Comparison of ENCODE assay signal across 1 cellular context in the genomic region with DNA sequence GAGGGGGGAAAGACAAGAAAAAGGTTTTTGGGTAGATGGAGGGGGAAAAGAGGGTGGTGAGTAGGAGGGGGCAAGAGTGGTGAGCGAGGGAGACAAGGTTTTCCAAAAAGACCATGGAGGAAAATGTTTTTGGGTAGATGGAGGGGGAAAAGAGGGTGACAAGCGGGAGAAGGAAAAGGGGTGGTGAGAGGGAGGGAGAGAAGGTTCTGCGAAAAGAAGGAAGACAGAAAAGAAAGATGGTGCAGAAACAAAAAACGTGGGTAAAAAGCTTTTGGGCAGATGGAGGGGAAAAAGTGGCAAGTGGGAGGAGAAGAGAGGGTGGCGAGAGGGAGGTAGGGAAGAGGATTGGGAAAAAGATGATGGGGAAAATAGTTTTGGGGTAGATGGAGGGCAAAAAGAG.
TF ChIP-seq lines count a peak whose summit lies in the region.

No MANE protein-coding gene starts in this region.

TF ChIP-seq in K562, 482 proteins besides CTCF, POLR2A, EP300 and RAD21 (continued from another document and continues in another):
- TF ChIP-seq, protein P1, sequence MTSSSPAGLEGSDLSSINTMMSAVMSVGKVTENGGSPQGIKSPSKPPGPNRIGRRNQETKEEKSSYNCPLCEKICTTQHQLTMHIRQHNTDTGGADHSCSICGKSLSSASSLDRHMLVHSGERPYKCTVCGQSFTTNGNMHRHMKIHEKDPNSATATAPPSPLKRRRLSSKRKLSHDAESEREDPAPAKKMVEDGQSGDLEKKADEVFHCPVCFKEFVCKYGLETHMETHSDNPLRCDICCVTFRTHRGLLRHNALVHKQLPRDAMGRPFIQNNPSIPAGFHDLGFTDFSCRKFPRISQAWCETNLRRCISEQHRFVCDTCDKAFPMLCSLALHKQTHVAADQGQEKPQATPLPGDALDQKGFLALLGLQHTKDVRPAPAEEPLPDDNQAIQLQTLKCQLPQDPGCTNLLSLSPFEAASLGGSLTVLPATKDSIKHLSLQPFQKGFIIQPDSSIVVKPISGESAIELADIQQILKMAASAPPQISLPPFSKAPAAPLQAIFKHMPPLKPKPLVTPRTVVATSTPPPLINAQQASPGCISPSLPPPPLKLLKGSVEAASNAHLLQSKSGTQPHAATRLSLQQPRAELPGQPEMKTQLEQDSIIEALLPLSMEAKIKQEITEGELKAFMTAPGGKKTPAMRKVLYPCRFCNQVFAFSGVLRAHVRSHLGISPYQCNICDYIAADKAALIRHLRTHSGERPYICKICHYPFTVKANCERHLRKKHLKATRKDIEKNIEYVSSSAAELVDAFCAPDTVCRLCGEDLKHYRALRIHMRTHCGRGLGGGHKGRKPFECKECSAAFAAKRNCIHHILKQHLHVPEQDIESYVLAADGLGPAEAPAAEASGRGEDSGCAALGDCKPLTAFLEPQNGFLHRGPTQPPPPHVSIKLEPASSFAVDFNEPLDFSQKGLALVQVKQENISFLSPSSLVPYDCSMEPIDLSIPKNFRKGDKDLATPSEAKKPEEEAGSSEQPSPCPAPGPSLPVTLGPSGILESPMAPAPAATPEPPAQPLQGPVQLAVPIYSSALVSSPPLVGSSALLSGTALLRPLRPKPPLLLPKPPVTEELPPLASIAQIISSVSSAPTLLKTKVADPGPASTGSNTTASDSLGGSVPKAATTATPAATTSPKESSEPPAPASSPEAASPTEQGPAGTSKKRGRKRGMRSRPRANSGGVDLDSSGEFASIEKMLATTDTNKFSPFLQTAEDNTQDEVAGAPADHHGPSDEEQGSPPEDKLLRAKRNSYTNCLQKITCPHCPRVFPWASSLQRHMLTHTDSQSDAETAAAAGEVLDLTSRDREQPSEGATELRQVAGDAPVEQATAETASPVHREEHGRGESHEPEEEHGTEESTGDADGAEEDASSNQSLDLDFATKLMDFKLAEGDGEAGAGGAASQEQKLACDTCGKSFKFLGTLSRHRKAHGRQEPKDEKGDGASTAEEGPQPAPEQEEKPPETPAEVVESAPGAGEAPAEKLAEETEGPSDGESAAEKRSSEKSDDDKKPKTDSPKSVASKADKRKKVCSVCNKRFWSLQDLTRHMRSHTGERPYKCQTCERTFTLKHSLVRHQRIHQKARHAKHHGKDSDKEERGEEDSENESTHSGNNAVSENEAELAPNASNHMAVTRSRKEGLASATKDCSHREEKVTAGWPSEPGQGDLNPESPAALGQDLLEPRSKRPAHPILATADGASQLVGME (CRISPR knock-in tag; IDR thresholded peaks at IDR 0.05), result no peak
- TF ChIP-seq PCBP2 (IDR thresholded peaks at IDR 0.05; ENCODE audit: low read depth, low read length, poor library complexity, severe bottlenecking) (no peak), ZNF584 (CRISPR knock-in tag; IDR thresholded peaks at IDR 0.05; ENCODE audit: low read depth) (no peak), CBX1 (IDR thresholded peaks at IDR 0.05; ENCODE audit: low read depth) (no peak), FOXP1 (CRISPR knock-in tag; IDR thresholded peaks at IDR 0.05) (no peak), KLF10 (CRISPR knock-in tag; IDR thresholded peaks at IDR 0.05) (no peak), ZNF184 (CRISPR knock-in tag; IDR thresholded peaks at IDR 0.05) (no peak), NFIC (IDR thresholded peaks at IDR 0.05) (no peak), MCM5 (IDR thresholded peaks at IDR 0.05; ENCODE audit: low read depth) (peak; percentile 88; the same call in 1 of the 2 replicates), SIN3B (IDR thresholded peaks at IDR 0.05; ENCODE audit: low read depth) (no peak), ZNF551 (CRISPR knock-in tag; IDR thresholded peaks at IDR 0.05) (peak; percentile 55; the same call in 1 of the 2 replicates), ESRRA (IDR thresholded peaks at IDR 0.05; ENCODE audit: borderline replicate concordance, low read depth) (no peak), GTF2E2 (tag; IDR thresholded peaks at IDR 0.05) (no peak), SREBF1 (IDR thresholded peaks at IDR 0.05; ENCODE audit: borderline replicate concordance, low read depth, low read length) (no peak), NR4A1 (CRISPR knock-in tag; IDR thresholded peaks at IDR 0.05) (no peak), NR4A1 (tag; IDR thresholded peaks at IDR 0.05) (no peak), KDM2B (CRISPR knock-in tag; IDR thresholded peaks at IDR 0.05) (no peak), SIX5 (IDR thresholded peaks at IDR 0.05; ENCODE audit: borderline replicate concordance in 1 of 2, insufficient read depth in 1 of 2, low read depth in 1 of 2, low read length in 2 of 2) (no peak), MCM2 (IDR thresholded peaks at IDR 0.05; ENCODE audit: low read depth) (no peak)
- TF ChIP-seq, protein P2, sequence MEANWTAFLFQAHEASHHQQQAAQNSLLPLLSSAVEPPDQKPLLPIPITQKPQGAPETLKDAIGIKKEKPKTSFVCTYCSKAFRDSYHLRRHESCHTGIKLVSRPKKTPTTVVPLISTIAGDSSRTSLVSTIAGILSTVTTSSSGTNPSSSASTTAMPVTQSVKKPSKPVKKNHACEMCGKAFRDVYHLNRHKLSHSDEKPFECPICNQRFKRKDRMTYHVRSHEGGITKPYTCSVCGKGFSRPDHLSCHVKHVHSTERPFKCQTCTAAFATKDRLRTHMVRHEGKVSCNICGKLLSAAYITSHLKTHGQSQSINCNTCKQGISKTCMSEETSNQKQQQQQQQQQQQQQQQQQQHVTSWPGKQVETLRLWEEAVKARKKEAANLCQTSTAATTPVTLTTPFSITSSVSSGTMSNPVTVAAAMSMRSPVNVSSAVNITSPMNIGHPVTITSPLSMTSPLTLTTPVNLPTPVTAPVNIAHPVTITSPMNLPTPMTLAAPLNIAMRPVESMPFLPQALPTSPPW (CRISPR knock-in tag; IDR thresholded peaks at IDR 0.05), result no peak
- TF ChIP-seq, protein P3, sequence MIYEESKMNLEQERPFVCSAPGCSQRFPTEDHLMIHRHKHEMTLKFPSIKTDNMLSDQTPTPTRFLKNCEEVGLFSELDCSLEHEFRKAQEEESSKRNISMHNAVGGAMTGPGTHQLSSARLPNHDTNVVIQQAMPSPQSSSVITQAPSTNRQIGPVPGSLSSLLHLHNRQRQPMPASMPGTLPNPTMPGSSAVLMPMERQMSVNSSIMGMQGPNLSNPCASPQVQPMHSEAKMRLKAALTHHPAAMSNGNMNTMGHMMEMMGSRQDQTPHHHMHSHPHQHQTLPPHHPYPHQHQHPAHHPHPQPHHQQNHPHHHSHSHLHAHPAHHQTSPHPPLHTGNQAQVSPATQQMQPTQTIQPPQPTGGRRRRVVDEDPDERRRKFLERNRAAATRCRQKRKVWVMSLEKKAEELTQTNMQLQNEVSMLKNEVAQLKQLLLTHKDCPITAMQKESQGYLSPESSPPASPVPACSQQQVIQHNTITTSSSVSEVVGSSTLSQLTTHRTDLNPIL (CRISPR knock-in tag; IDR thresholded peaks at IDR 0.05), result no peak
- TF ChIP-seq, protein P4, sequence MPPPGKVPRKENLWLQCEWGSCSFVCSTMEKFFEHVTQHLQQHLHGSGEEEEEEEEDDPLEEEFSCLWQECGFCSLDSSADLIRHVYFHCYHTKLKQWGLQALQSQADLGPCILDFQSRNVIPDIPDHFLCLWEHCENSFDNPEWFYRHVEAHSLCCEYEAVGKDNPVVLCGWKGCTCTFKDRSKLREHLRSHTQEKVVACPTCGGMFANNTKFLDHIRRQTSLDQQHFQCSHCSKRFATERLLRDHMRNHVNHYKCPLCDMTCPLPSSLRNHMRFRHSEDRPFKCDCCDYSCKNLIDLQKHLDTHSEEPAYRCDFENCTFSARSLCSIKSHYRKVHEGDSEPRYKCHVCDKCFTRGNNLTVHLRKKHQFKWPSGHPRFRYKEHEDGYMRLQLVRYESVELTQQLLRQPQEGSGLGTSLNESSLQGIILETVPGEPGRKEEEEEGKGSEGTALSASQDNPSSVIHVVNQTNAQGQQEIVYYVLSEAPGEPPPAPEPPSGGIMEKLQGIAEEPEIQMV (tag; conservative IDR thresholded peaks at IDR 0.05; ENCODE audit: low read depth), result no peak
- TF ChIP-seq, protein P5, sequence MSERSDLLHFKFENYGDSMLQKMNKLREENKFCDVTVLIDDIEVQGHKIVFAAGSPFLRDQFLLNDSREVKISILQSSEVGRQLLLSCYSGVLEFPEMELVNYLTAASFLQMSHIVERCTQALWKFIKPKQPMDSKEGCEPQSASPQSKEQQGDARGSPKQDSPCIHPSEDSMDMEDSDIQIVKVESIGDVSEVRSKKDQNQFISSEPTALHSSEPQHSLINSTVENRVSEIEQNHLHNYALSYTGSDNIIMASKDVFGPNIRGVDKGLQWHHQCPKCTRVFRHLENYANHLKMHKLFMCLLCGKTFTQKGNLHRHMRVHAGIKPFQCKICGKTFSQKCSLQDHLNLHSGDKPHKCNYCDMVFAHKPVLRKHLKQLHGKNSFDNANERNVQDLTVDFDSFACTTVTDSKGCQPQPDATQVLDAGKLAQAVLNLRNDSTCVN (CRISPR knock-in tag; IDR thresholded peaks at IDR 0.05), result peak; percentile 96
- TF ChIP-seq, protein P6, sequence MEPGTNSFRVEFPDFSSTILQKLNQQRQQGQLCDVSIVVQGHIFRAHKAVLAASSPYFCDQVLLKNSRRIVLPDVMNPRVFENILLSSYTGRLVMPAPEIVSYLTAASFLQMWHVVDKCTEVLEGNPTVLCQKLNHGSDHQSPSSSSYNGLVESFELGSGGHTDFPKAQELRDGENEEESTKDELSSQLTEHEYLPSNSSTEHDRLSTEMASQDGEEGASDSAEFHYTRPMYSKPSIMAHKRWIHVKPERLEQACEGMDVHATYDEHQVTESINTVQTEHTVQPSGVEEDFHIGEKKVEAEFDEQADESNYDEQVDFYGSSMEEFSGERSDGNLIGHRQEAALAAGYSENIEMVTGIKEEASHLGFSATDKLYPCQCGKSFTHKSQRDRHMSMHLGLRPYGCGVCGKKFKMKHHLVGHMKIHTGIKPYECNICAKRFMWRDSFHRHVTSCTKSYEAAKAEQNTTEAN (CRISPR knock-in tag; IDR thresholded peaks at IDR 0.05), result no peak
- TF ChIP-seq, protein P7, sequence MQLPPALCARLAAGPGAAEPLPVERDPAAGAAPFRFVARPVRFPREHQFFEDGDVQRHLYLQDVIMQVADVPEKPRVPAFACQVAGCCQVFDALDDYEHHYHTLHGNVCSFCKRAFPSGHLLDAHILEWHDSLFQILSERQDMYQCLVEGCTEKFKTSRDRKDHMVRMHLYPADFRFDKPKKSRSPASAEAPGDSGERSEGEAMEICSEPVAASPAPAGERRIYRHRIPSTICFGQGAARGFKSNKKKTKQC (CRISPR knock-in tag; IDR thresholded peaks at IDR 0.05), result no peak
- TF ChIP-seq, protein P8, sequence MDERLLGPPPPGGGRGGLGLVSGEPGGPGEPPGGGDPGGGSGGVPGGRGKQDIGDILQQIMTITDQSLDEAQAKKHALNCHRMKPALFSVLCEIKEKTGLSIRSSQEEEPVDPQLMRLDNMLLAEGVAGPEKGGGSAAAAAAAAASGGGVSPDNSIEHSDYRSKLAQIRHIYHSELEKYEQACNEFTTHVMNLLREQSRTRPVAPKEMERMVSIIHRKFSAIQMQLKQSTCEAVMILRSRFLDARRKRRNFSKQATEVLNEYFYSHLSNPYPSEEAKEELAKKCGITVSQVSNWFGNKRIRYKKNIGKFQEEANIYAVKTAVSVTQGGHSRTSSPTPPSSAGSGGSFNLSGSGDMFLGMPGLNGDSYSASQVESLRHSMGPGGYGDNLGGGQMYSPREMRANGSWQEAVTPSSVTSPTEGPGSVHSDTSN (CRISPR knock-in tag; IDR thresholded peaks at IDR 0.05; ENCODE audit: low read depth), result no peak
- TF ChIP-seq, protein P8 (tag; conservative IDR thresholded peaks at IDR 0.05; ENCODE audit: low read depth), result no peak
- TF ChIP-seq, protein P9, sequence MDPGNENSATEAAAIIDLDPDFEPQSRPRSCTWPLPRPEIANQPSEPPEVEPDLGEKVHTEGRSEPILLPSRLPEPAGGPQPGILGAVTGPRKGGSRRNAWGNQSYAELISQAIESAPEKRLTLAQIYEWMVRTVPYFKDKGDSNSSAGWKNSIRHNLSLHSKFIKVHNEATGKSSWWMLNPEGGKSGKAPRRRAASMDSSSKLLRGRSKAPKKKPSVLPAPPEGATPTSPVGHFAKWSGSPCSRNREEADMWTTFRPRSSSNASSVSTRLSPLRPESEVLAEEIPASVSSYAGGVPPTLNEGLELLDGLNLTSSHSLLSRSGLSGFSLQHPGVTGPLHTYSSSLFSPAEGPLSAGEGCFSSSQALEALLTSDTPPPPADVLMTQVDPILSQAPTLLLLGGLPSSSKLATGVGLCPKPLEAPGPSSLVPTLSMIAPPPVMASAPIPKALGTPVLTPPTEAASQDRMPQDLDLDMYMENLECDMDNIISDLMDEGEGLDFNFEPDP (CRISPR knock-in tag; IDR thresholded peaks at IDR 0.05), result no peak
